1 cellular context compared by ENCODE assay signal in genomic region chr11:9314291-9315077, GRCh38.
A peak's percentile ranks its signal among the peaks of the same experiment; 100 is the strongest.
TF ChIP-seq lines count a peak whose summit lies in the region.

TSS of gene TMEM41B (minus strand) at chr11:9314593. CDS start at chr11:9314441, 152 bp downstream.

TF ChIP-seq in HepG2, 621 proteins besides CTCF, POLR2A, EP300 and RAD21 (continued from another document and continues in another):
- TF ChIP-seq ETV6 (CRISPR knock-in tag; conservative IDR thresholded peaks at IDR 0.05) (no peak), ZNF280D (CRISPR knock-in tag; IDR thresholded peaks at IDR 0.05) (no peak), HOMEZ (CRISPR knock-in tag; IDR thresholded peaks at IDR 0.05; ENCODE audit: low read depth) (0 out of 2 replicates have a peak, but pooled peaks have one; percentile 67), YY1 (IDR thresholded peaks at IDR 0.05; ENCODE audit: insufficient read depth, insufficient replicate concordance, low read depth, low read length) (peak; percentile 51), ZNF549 (CRISPR knock-in tag; IDR thresholded peaks at IDR 0.05) (no peak), KLF16 (CRISPR knock-in tag; IDR thresholded peaks at IDR 0.05) (peak in 1 of 2 experiments; percentile 54; a peak in 2 of 4 replicates), NR0B2 (CRISPR knock-in tag; IDR thresholded peaks at IDR 0.05) (no peak), SOX13 (IDR thresholded peaks at IDR 0.05) (no peak), SOX13 (CRISPR knock-in tag; conservative IDR thresholded peaks at IDR 0.05 in 1 of 2, IDR thresholded peaks at IDR 0.05 in 1 of 2) (peak in 1 of 2 experiments; percentile 52; a peak in 1 of 4 replicates), ZFP36 (IDR thresholded peaks at IDR 0.05; ENCODE audit: borderline replicate concordance, low read depth, low read length, partially characterized antibody) (no peak), ZBTB33 (CRISPR knock-in tag; IDR thresholded peaks at IDR 0.05) (0 out of 2 replicates have a peak, but pooled peaks have one; percentile 36), TEAD3 (CRISPR knock-in tag; optimal IDR thresholded peaks at IDR 0.05; ENCODE audit: borderline replicate concordance) (peak; percentile 58), EZH2 (conservative IDR thresholded peaks at IDR 0.05; ENCODE audit: low read depth, low read length) (no peak), TEAD2 (CRISPR knock-in tag; IDR thresholded peaks at IDR 0.05) (no peak), MYC (CRISPR knock-in tag; IDR thresholded peaks at IDR 0.05; ENCODE audit: borderline replicate concordance) (peak; percentile 77; the same call in 1 of the 2 replicates), ZFYVE20 (CRISPR knock-in tag; IDR thresholded peaks at IDR 0.05; ENCODE audit: borderline replicate concordance, low read depth) (no peak), TBL1XR1 (IDR thresholded peaks at IDR 0.05; ENCODE audit: borderline replicate concordance, low read length, partially characterized antibody) (no peak), FOXK2 (IDR thresholded peaks at IDR 0.05) (peak; percentile 4; the same call in 1 of the 2 replicates), ZNF792 (CRISPR knock-in tag; IDR thresholded peaks at IDR 0.05) (no peak), ELF4 (CRISPR knock-in tag; IDR thresholded peaks at IDR 0.05; ENCODE audit: borderline replicate concordance) (peak; percentile 99), RFXAP (CRISPR knock-in tag; IDR thresholded peaks at IDR 0.05; ENCODE audit: borderline replicate concordance) (peak; percentile 58), SNAI1 (CRISPR knock-in tag; IDR thresholded peaks at IDR 0.05; ENCODE audit: borderline replicate concordance) (no peak; the same call in 1 of the 2 replicates), LCORL (IDR thresholded peaks at IDR 0.05) (no peak), LCORL (CRISPR knock-in tag; IDR thresholded peaks at IDR 0.05) (peak; percentile 39; the same call in 1 of the 2 replicates), ZHX2 (IDR thresholded peaks at IDR 0.05; ENCODE audit: low read depth) (peak; percentile 62; the same call in 1 of the 2 replicates), ZHX2 (CRISPR knock-in tag; IDR thresholded peaks at IDR 0.05; ENCODE audit: borderline replicate concordance) (no peak), ZNF816 (CRISPR knock-in tag; IDR thresholded peaks at IDR 0.05; ENCODE audit: borderline replicate concordance) (no peak), PHB2 (IDR thresholded peaks at IDR 0.05; ENCODE audit: partially characterized antibody) (no peak), ZNF552 (CRISPR knock-in tag; IDR thresholded peaks at IDR 0.05; ENCODE audit: borderline replicate concordance) (no peak), BCLAF1 (IDR thresholded peaks at IDR 0.05) (no peak), HOXA9 (CRISPR knock-in tag; IDR thresholded peaks at IDR 0.05; ENCODE audit: borderline replicate concordance) (no peak; the same call in 1 of the 2 replicates), ZNF746 (CRISPR knock-in tag; IDR thresholded peaks at IDR 0.05) (no peak; the same call in 1 of the 2 replicates), NCOA1 (CRISPR knock-in tag; IDR thresholded peaks at IDR 0.05) (no peak), ATM (IDR thresholded peaks at IDR 0.05; ENCODE audit: borderline replicate concordance) (no peak), ZHX1 (CRISPR knock-in tag; IDR thresholded peaks at IDR 0.05; ENCODE audit: low read depth) (no peak; the same call in 1 of the 2 replicates), TBX3 (IDR thresholded peaks at IDR 0.05; ENCODE audit: borderline replicate concordance) (0 out of 2 replicates have a peak, but pooled peaks have one; percentile 23), ZNF446 (CRISPR knock-in tag; IDR thresholded peaks at IDR 0.05) (0 out of 2 replicates have a peak, but pooled peaks have one; percentile 60), ZNF800 (CRISPR knock-in tag; IDR thresholded peaks at IDR 0.05) (peak; percentile 20; the same call in 1 of the 2 replicates), RARG (CRISPR knock-in tag; IDR thresholded peaks at IDR 0.05; ENCODE audit: low read depth) (no peak), IRF2 (CRISPR knock-in tag; IDR thresholded peaks at IDR 0.05) (peak; percentile 75)
